Comparison of ENCODE assay signal across 8 cellular contexts in the genomic region with DNA sequence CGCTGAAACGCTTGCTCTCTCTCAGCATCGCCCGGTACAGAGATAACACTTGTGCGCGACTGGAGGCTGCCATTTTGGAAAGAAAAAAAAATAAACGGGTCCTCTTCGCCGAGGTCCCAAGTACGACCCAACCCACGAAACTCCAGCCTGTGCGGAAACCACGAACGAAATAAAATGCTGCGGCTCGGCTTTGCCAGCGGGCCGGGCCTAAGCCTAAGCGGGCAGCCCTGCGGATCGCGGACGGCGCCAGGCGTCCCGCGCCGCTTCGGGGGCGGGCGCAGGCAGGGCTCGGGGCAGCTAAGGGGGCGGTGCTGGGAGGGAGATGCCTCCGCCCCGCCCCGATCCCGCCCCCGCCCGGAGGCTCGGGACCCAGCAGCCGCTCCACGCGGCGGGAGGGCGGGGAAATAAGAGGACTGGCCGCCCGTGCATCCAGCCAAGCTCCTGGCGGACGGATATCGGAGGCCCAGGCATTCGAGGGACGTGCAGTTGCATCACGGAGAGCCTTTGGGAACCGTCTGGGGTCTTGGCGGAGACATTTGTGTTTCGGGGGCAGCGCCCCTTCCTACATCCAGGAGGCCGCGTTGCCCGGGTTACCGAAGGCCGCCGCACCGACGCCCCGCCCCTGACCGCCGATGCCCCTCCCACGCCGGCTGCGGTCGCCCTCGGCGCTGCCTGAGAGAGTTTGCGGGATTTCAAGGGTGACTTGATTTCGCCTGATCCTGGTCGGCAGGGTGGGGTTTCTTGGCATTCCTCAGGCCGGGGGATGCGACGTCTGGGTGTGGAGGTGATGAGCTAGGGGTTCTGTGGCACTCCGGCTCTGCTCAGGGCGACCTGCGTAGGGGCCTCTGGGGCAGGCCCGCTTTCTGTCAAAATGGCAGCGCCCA. TPM values are rescaled to one million over a fixed set of nuclear protein-coding genes. Genes with fewer than 3 reads are reported as not detected.
DNase-seq lines count a peak whose midpoint lies in the region; ATAC-seq and TF ChIP-seq lines count a peak whose summit lies in the region.

A gene (plus strand): TSS at position 853 of the 884 bp plus-strand sequence.
A gene (minus strand): TSS at position 290 of the 884 bp plus-strand sequence. CDS start 217 bp downstream, at position 73.

- H3K4me2 ChIP-seq in osteoblast (ENCODE audit: insufficient read depth, low read length): peak within 1 kb of the TSS; percentile 99

- CTCF ChIA-PET in GM10248 (lab: Yijun Ruan, JAX): interaction anchor here (0.8 to 1.9 kb wide), 2 partner anchors 14 to 26 kb away, joined by 3 to 6 read pairs; no protein-coding TSS in a partner anchor

- H3K36me3 Mint-ChIP-seq in activated naive CD8-positive, alpha-beta T cell: peaks cover 14% of the 10 kb centered on the region

- no peaks in the 10 kb centered on the region for H4K20me1 ChIP-seq in osteoblast (ENCODE audit: insufficient read depth, low read length)

- POLR2A ChIA-PET in GM10248 (lab: Yijun Ruan, JAX): no interaction called here

- intact Hi-C loops in testis (cut with DNase I; ENCODE audit: low total_unique reads): no loop called here

- no peaks in the 10 kb centered on the region for H3K9me3 ChIP-seq in osteoblast (ENCODE audit: low read depth, low read length)
- no peaks in the 10 kb centered on the region for H3K9me3 ChIP-seq in testis

- H3K36me3 ChIP-seq in osteoblast (ENCODE audit: insufficient read depth, low read length) (no peaks in the 10 kb centered on the region), testis (ENCODE audit: low read depth, missing control alignments) (no peaks in the 10 kb centered on the region)

- peaks cover 15% of the 10 kb centered on the region for H3K4me1 ChIP-seq in osteoblast (ENCODE audit: insufficient read depth, low read length)
- peaks cover 9% of the 10 kb centered on the region for H3K4me1 ChIP-seq in testis

- peak within 1 kb of the TSS; percentile 96 for H2AFZ ChIP-seq in osteoblast (ENCODE audit: low read length)

- H3K27ac ChIP-seq in osteoblast (ENCODE audit: low read depth, low read length) (peak within 1 kb of the TSS; percentile 97), testis (peak within 1 kb of the TSS; percentile 81 to 98)

- TF ChIP-seq CTCF in GM10248 (IDR thresholded peaks at IDR 0.05; ENCODE audit: control extremely low read depth, extremely low read depth, low read depth, missing control alignments): no peak
- no peak for TF ChIP-seq CTCF in osteoblast (IDR thresholded peaks at IDR 0.05; ENCODE audit: extremely low read depth, low read depth, low read length)
- peak in 2 of 3 experiments; percentile 38 to 60 for TF ChIP-seq CTCF in testis (IDR thresholded peaks at IDR 0.05)

- peak within 1 kb of the TSS; percentile 96 for H3K4me3 Mint-ChIP-seq in activated naive CD8-positive, alpha-beta T cell

- no peaks in the 10 kb centered on the region for H3K9me3 Mint-ChIP-seq in activated naive CD8-positive, alpha-beta T cell (ENCODE audit: low read depth)

- H3K27me3 ChIP-seq in osteoblast (ENCODE audit: insufficient read depth, low read length) (no peaks in the 10 kb centered on the region), testis (no peaks in the 10 kb centered on the region)

- H3K79me2 ChIP-seq in osteoblast (ENCODE audit: insufficient read depth, low read length): peaks cover 58% of the 10 kb centered on the region

- peak within 1 kb of the TSS; percentile 84 for H3K4me3 ChIP-seq in osteoblast (ENCODE audit: insufficient read depth, low read length)
- H3K4me3 ChIP-seq in testis: peak within 1 kb of the TSS; percentile 70 to 87

- 0 to 1% methylated on average over 23 to 44 of the region's 85 CpGs for WGBS in testis, 2 donors

- DNase-seq in GM10248 (ENCODE audit: extremely low spot score) (peak; percentile 91), NCI-H1092 (lab: John Stamatoyannopoulos, UW) (peak; percentile 31), SKM-1 treated with dmso at 0.1 percent for 144 hours (lab: John Stamatoyannopoulos, UW; ENCODE audit: unreplicated experiment) (peak; percentile 83), glomerular visceral epithelial cell (ENCODE audit: extremely low spot score) (peak; percentile 89), osteoblast (ENCODE audit: insufficient read length, low spot score, missing footprints) (peak; percentile 97), testis (peak; percentile 92)

- peaks cover 38% of the 10 kb centered on the region for H3K4me1 Mint-ChIP-seq in activated naive CD8-positive, alpha-beta T cell (ENCODE audit: low read depth)

- no peak for TF ChIP-seq POLR2A in testis (IDR thresholded peaks at IDR 0.05)

- H3K27me3 Mint-ChIP-seq in activated naive CD8-positive, alpha-beta T cell: no peaks in the 10 kb centered on the region

- peak within 1 kb of the TSS; percentile 99 for H3K27ac Mint-ChIP-seq in activated naive CD8-positive, alpha-beta T cell

- peak; percentile 72 for ATAC-seq in HG02610 (IDR thresholded peaks at IDR 0.05; ENCODE audit: unreplicated experiment)

RNA-seq across cellular contexts. Expression of the first gene that starts in this region (rescaled TPM):
- 25.9 and 29.7 TPM in 2 replicates for total RNA-seq in osteoblast
- total RNA-seq in testis: 10 to 100 TPM; 15.4 to 26.8 TPM
- polyA plus RNA-seq in testis (ENCODE audit: insufficient read depth, low read depth, low replicate concordance): 22.1 TPM

RNA-seq across cellular contexts. Expression of the second gene that starts in this region (rescaled TPM):
- 7.4 and 16.6 TPM in 2 replicates for total RNA-seq in osteoblast
- total RNA-seq in testis: 10 to 100 TPM; 18.5 to 23.0 TPM
- 41.8 TPM for polyA plus RNA-seq in testis (ENCODE audit: insufficient read depth, low read depth, low replicate concordance)

Comparison
In these comparisons a context has a peak if more than half of its experiments do, and no peak if none do; other contexts are left out.
1. Peak in every context shown above with its lines: DNase-seq, ATAC-seq, H3K4me3 ChIP-seq and H3K27ac ChIP-seq.
2. DNase-seq: peak in every context shown above with its lines; median percentile 97 in osteoblast; 92 in testis; 91 in GM10248; 89 in glomerular visceral epithelial cell; 83 in SKM-1 treated with dmso at 0.1 percent for 144 hours; 31 in NCI-H1092.
3. CTCF ChIP-seq: peak in testis (2 of 3); none in GM10248 (single experiment) and osteoblast (single experiment).